ENCODE assay signal across 8 cellular contexts in the genomic region with DNA sequence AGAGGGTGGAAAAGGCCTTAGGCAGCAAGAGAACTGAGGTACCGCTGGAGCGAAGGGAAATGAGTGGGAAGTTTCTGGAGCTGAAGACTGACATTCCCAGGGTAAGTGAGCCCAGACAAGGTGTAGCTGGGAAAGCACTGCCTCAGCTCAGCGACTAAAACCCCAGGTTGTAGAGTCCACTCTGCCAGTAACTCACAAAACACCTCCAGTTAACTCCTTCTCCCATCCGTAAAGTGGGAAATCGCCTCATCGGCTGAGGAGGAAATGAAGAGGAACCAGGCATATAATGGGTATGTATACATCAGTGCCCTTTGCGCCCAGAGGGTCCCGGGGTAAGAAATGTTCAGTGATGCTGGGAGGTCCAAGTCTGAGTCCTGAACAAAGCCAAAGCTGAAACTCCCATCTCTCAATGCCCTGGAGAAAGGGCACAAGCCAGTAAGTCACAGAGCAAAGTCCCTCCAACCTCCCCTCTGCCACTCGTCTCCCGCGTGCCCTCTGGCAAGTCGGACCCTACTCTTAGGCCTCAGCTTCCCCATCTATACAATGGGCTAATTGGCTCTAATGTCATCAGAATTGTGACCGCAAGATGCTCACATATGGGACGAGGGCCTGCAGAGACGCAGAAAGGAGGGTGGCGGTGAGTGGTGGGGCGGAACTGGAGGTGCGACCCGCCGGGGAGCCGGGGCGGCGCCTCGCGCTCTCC. TPM values are rescaled to one million over a fixed set of nuclear protein-coding genes. Genes with fewer than 3 reads are reported as not detected.
DNase-seq lines count a peak whose midpoint lies in the region; ATAC-seq and TF ChIP-seq lines count a peak whose summit lies in the region.

No MANE protein-coding gene starts in this region.

- DNase-seq in AG04450 (ENCODE audit: low read depth, low spot score) = no peak
- DNase-seq in HCT116 (ENCODE audit: low read depth, low spot score) = no peak
- peak; percentile 72 for DNase-seq in islet precursor cell
- no peak for DNase-seq in GF-D8 (lab: John Stamatoyannopoulos, UW)
- no peak for DNase-seq in SHP77 (lab: John Stamatoyannopoulos, UW)

- no peak for TF ChIP-seq POLR2A in HCT116 (IDR thresholded peaks at IDR 0.05; ENCODE audit: borderline replicate concordance, extremely low read depth, insufficient read depth, insufficient read length)

- H3K27me3 Mint-ChIP-seq in activated naive CD8-positive, alpha-beta T cell = no peaks in the 10 kb centered on the region

- peak overlapping the region; percentile 88 for H3K4me3 Mint-ChIP-seq in activated naive CD8-positive, alpha-beta T cell

- H3K9me3 ChIP-seq in AG04450 (ENCODE audit: control insufficient read depth, insufficient read depth, low read length) (peaks cover 3% of the 10 kb centered on the region; the same call in 1 of the 2 replicates), HCT116 (ENCODE audit: control insufficient read depth in 1 of 2, insufficient read depth in 1 of 2, low read depth in 1 of 2, low read length in 2 of 2) (peaks cover 0 to 3% of the 10 kb centered on the region in 2 experiments; a peak in 1 of 4 replicates), subcutaneous abdominal adipose tissue (ENCODE audit: control insufficient read depth in 5 of 5, low read length in 5 of 5) (no peaks in the 10 kb centered on the region)

- peak overlapping the region; percentile 89 for H3K4me2 ChIP-seq in HCT116 (ENCODE audit: low read length)

- TF ChIP-seq CTCF in AG04450 (IDR thresholded peaks at IDR 0.05; ENCODE audit: low read depth, low read length) (no peak), HCT116 (IDR thresholded peaks at IDR 0.05 in 2 of 3, conservative IDR thresholded peaks at IDR 0.05 in 1 of 3; ENCODE audit: borderline replicate concordance in 1 of 3, insufficient read depth in 1 of 3, low read depth in 2 of 3, low read length in 2 of 3) (no peak)

- peak overlapping the region; percentile 93 for H3K27ac Mint-ChIP-seq in activated naive CD8-positive, alpha-beta T cell

- peaks cover 4% of the 10 kb centered on the region for H3K9me3 Mint-ChIP-seq in activated naive CD8-positive, alpha-beta T cell (ENCODE audit: low read depth)

- no peaks in the 10 kb centered on the region for H3K9me2 ChIP-seq in HCT116 (ENCODE audit: insufficient read depth)

- ATAC-seq in HCT116 (no peak), HG03457 (IDR thresholded peaks at IDR 0.05; ENCODE audit: unreplicated experiment) (no peak)

- no peak for TF ChIP-seq RAD21 in HCT116 (IDR thresholded peaks at IDR 0.05; ENCODE audit: low read depth)

- CTCF ChIA-PET in AG04450 (lab: Charles Lee) (interaction anchor here (1.6 to 2.3 kb wide), 2 partner anchors 11 to 31 kb away, joined by 3 to 9 read pairs; no protein-coding TSS in a partner anchor), HCT116 (lab: Charles Lee) (no interaction called here)

- H4K20me1 ChIP-seq in HCT116 (ENCODE audit: insufficient read depth) = no peaks in the 10 kb centered on the region

- BruUV-seq in HCT116 (replicated peaks; lab: Mats Ljungman, UMichigan) = TSS peak; percentile 37

- H3K27ac ChIP-seq in AG04450 (ENCODE audit: low read depth, low read length) = peak overlapping the region; percentile 53
- H3K27ac ChIP-seq in HCT116 (ENCODE audit: low read depth, low read length) = peak overlapping the region; percentile 97
- H3K27ac ChIP-seq in subcutaneous abdominal adipose tissue (ENCODE audit: low read depth, low read length) = peak overlapping the region; percentile 93

- H3K4me3 ChIP-seq in AG04450 (ENCODE audit: low read depth, low read length) (peak overlapping the region; percentile 79), HCT116 (replicated peaks in 1 of 2; ENCODE audit: low read depth in 1 of 2, low read length in 2 of 2) (peak overlapping the region; percentile 74 to 89), subcutaneous abdominal adipose tissue (ENCODE audit: low read depth in 1 of 5, low read length in 5 of 5) (peak overlapping the region; percentile 80 to 99 (median 87))

- H3K9ac ChIP-seq in HCT116 (ENCODE audit: low read length) (peak overlapping the region; percentile 77), subcutaneous abdominal adipose tissue (ENCODE audit: low read length in 5 of 5) (peak overlapping the region; percentile 85 to 90 (median 89))

- no peak overlapping the region for H2AFZ ChIP-seq in HCT116 (ENCODE audit: low read depth, low read length, poor library complexity, severe bottlenecking)

- H3K27me3 ChIP-seq in AG04450 (ENCODE audit: control insufficient read depth, insufficient read depth, low read length) (no peaks in the 10 kb centered on the region), HCT116 (ENCODE audit: insufficient read depth, low read length) (no peaks in the 10 kb centered on the region), subcutaneous abdominal adipose tissue (ENCODE audit: control insufficient read depth in 5 of 5, insufficient read depth in 4 of 5, low read length in 5 of 5) (no peaks in the 10 kb centered on the region)

- H3K36me3 ChIP-seq in HCT116 (ENCODE audit: control insufficient read depth in 1 of 2, insufficient read depth in 2 of 2, low read length in 2 of 2) (peaks cover 0 to 18% of the 10 kb centered on the region in 2 experiments; a peak in 2 of 4 replicates), subcutaneous abdominal adipose tissue (ENCODE audit: control insufficient read depth in 5 of 5, insufficient read depth in 5 of 5, low read length in 5 of 5) (peaks cover 0 to 4% (median 0%) of the 10 kb centered on the region in 5 donors)

- peaks cover 63% of the 10 kb centered on the region for H3K4me1 Mint-ChIP-seq in activated naive CD8-positive, alpha-beta T cell (ENCODE audit: low read depth)

- H3K79me2 ChIP-seq in HCT116 (ENCODE audit: insufficient read depth, low read length) = peaks cover 48% of the 10 kb centered on the region

- H3K36me3 Mint-ChIP-seq in activated naive CD8-positive, alpha-beta T cell = peaks cover 6% of the 10 kb centered on the region

- intact Hi-C loops in HCT116 (cut with micrococcal nuclease) = no loop called here

- RAD21 ChIA-PET in HCT116 (lab: Charles Lee; ENCODE audit: low non-redundant PET in 1 of 2, low total read pairs in 2 of 2, uncharacterized antibody in 2 of 2, unreplicated experiment in 2 of 2) = no interaction called here

- peaks cover 19 to 35% of the 10 kb centered on the region in 2 experiments; a peak in 3 of 4 replicates for H3K4me1 ChIP-seq in HCT116 (ENCODE audit: control insufficient read depth in 1 of 2, insufficient read depth in 2 of 2, low read length in 2 of 2)
- H3K4me1 ChIP-seq in subcutaneous abdominal adipose tissue (ENCODE audit: control insufficient read depth in 5 of 5, insufficient read depth in 5 of 5, low read length in 5 of 5) = peaks cover 5 to 37% (median 32%) of the 10 kb centered on the region in 5 donors

- POLR2A ChIA-PET in AG04450 (lab: Yijun Ruan, JAX) (interaction anchor here (1.1 kb wide), 1 partner anchor 11 kb away, joined by 4 read pairs; no protein-coding TSS in a partner anchor), HCT116 (lab: Charles Lee) (no interaction called here)

TF ChIP-seq in HCT116, 20 proteins besides CTCF, POLR2A, EP300 and RAD21 (continues in another document):
- no peak; the same call in 1 of the 2 replicates for TF ChIP-seq POLR2AphosphoS5 (IDR thresholded peaks at IDR 0.05; ENCODE audit: low read depth, low read length)
- no peak for TF ChIP-seq EGR1 (IDR thresholded peaks at IDR 0.05; ENCODE audit: low read depth)
- no peak for TF ChIP-seq CEBPB (IDR thresholded peaks at IDR 0.05; ENCODE audit: low read depth)
- TF ChIP-seq TCF7L2 (IDR thresholded peaks at IDR 0.05; ENCODE audit: borderline replicate concordance, extremely low read depth, insufficient read depth, insufficient read length) = no peak
- no peak for TF ChIP-seq ZNF274 (IDR thresholded peaks at IDR 0.05; ENCODE audit: low read depth, low read length)
- TF ChIP-seq, protein P1, sequence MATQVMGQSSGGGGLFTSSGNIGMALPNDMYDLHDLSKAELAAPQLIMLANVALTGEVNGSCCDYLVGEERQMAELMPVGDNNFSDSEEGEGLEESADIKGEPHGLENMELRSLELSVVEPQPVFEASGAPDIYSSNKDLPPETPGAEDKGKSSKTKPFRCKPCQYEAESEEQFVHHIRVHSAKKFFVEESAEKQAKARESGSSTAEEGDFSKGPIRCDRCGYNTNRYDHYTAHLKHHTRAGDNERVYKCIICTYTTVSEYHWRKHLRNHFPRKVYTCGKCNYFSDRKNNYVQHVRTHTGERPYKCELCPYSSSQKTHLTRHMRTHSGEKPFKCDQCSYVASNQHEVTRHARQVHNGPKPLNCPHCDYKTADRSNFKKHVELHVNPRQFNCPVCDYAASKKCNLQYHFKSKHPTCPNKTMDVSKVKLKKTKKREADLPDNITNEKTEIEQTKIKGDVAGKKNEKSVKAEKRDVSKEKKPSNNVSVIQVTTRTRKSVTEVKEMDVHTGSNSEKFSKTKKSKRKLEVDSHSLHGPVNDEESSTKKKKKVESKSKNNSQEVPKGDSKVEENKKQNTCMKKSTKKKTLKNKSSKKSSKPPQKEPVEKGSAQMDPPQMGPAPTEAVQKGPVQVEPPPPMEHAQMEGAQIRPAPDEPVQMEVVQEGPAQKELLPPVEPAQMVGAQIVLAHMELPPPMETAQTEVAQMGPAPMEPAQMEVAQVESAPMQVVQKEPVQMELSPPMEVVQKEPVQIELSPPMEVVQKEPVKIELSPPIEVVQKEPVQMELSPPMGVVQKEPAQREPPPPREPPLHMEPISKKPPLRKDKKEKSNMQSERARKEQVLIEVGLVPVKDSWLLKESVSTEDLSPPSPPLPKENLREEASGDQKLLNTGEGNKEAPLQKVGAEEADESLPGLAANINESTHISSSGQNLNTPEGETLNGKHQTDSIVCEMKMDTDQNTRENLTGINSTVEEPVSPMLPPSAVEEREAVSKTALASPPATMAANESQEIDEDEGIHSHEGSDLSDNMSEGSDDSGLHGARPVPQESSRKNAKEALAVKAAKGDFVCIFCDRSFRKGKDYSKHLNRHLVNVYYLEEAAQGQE (IDR thresholded peaks at IDR 0.05; ENCODE audit: low read depth) = no peak
- TF ChIP-seq, protein P2, sequence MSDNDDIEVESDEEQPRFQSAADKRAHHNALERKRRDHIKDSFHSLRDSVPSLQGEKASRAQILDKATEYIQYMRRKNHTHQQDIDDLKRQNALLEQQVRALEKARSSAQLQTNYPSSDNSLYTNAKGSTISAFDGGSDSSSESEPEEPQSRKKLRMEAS (IDR thresholded peaks at IDR 0.05) = no peak
- no peak for TF ChIP-seq ZFX (IDR thresholded peaks at IDR 0.05)
- no peak for TF ChIP-seq SRF (IDR thresholded peaks at IDR 0.05; ENCODE audit: low read depth)

RNA-seq across cellular contexts. Expression of gene VPS37C, which starts 0.6 kb away (rescaled TPM):
- polyA plus RNA-seq in AG04450 (2011; rRNA removed) = 9.1 and 10.9 TPM in 2 replicates
- 5.2 and 5.7 TPM in 2 replicates for polyA minus RNA-seq in AG04450 (2011; rRNA and poly(A)+ RNA removed)
- 23.1 TPM for total RNA-seq in HCT116 (2021; ENCODE audit: unreplicated experiment)
- 17.7 and 20.4 TPM in 2 replicates for polyA plus RNA-seq in HCT116 (2012)

RNA-seq across cellular contexts. Expression of gene PGA3, which starts 42.7 kb away (rescaled TPM):
- polyA plus RNA-seq in AG04450 (2011; rRNA removed) = 0.99 and 1.8 TPM in 2 replicates
- 1.7 and 2.0 TPM in 2 replicates for polyA minus RNA-seq in AG04450 (2011; rRNA and poly(A)+ RNA removed)
- not detected for total RNA-seq in HCT116 (2021; ENCODE audit: unreplicated experiment)
- not detected in 2 replicates for polyA plus RNA-seq in HCT116 (2012)

RNA-seq across cellular contexts. Expression of gene CD5, which starts 58.3 kb away (rescaled TPM):
- not detected in 2 replicates for polyA plus RNA-seq in AG04450 (2011; rRNA removed)
- polyA minus RNA-seq in AG04450 (2011; rRNA and poly(A)+ RNA removed) = not detected in 2 replicates
- total RNA-seq in HCT116 (2021; ENCODE audit: unreplicated experiment) = 0.22 TPM
- polyA plus RNA-seq in HCT116 (2012) = 0.20 TPM in 2 replicates
